ENCODE assay signal across 8 cellular contexts in the genomic region with DNA sequence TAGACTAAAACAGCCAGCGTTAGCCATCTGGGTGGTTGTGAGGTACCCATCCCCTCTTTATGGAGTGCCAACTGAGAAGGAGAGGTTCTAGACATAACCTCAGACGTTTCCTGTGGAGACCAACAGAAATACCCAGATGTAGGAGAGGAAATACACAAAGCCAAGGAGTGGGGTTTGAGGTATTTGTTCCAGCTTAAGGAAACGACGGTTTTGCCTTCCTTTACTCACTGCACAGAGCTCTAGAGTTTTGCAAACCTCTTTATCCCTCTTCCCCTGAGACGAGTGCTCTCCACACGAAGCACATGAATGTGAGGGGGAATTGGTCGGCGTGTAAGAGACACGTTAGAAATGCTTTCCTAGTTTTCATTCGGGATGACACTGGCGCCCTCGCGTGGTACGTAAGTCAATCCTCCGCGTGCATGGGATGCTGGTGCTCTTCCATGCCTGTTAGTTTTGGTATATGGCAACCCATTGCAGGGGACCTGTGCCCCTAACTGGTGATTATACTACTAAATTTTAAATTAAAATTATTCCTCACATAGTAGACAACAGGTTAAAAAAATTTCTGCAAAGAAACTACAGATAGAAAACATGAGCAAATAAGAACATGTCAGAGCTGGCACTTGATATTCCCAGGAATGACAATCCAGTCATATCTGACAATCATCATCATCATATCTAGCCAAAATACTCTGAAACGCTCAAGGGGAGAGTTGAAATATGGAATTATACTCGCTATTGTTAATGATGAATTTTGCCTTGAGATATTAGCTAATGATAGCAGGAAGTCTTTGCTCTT.
DNase-seq lines count a peak whose midpoint lies in the region; ATAC-seq, FAIRE-seq and TF ChIP-seq lines count a peak whose summit lies in the region.

No MANE protein-coding gene starts in this region.

- peak overlapping the region; percentile 92 for H2AFZ ChIP-seq in GM12878 (ENCODE audit: control insufficient read depth, low read depth, low read length)

- intact Hi-C loops in GM12878 (cut with micrococcal nuclease; ENCODE audit: unreplicated experiment) = loop anchor here (5.0 kb wide), 2 partner anchors 254 to 376 kb away; no protein-coding TSS in a partner anchor

- peak; percentile 76 for TF ChIP-seq CTCF in RWPE1 (conservative IDR thresholded peaks at IDR 0.05; ENCODE audit: low read depth)
- TF ChIP-seq CTCF in GM12878 (IDR thresholded peaks at IDR 0.05 in 2 of 3, conservative IDR thresholded peaks at IDR 0.05 in 1 of 3; ENCODE audit: control insufficient read depth in 2 of 3, extremely low read depth in 1 of 3, insufficient read depth in 1 of 3, low read depth in 3 of 3, low read length in 3 of 3) = peak; percentile 71 to 78 (median 78)

- no peak overlapping the region for H3K4me3 ChIP-seq in GM12878
- peak overlapping the region in 2 of 3 donors; percentile 60 to 61 for H3K4me3 ChIP-seq in skeletal muscle tissue (ENCODE audit: low read length in 3 of 3)

- no peaks in the 10 kb centered on the region for H3K9me3 ChIP-seq in GM12878 (replicated peaks; ENCODE audit: control insufficient read depth, insufficient read depth, low read length)
- H3K9me3 ChIP-seq in skeletal muscle tissue (ENCODE audit: control insufficient read depth in 3 of 3, low read length in 3 of 3) = no peaks in the 10 kb centered on the region

- BruUV-seq in GM12878 (replicated peaks; lab: Mats Ljungman, UMichigan) = no TSS peak

- no peaks in the 10 kb centered on the region for H4K20me1 ChIP-seq in GM12878 (ENCODE audit: control insufficient read depth, insufficient read depth)

- ATAC-seq in HG02884 (IDR thresholded peaks at IDR 0.05; ENCODE audit: unreplicated experiment) = peak; percentile 37
- ATAC-seq in GM12878 = peak; percentile 90

- H3K27me3 ChIP-seq in GM12878 (replicated peaks in 1 of 2; ENCODE audit: control insufficient read depth in 2 of 2, insufficient read depth in 2 of 2, low read length in 1 of 2) (peaks cover 0 to 3% of the 10 kb centered on the region in 2 experiments; a peak in 1 of 4 replicates), skeletal muscle tissue (ENCODE audit: control insufficient read depth in 3 of 3, insufficient read depth in 3 of 3, low read length in 3 of 3) (no peaks in the 10 kb centered on the region)

- TF ChIP-seq EP300 in GM12878 (IDR thresholded peaks at IDR 0.05; ENCODE audit: borderline replicate concordance in 1 of 2, control insufficient read depth in 1 of 2, low read depth in 2 of 2, low read length in 2 of 2) = no peak

- SMC1A ChIA-PET in GM12878 (lab: Charles Lee; ENCODE audit: uncharacterized antibody, unreplicated experiment) = interaction anchor here (0.6 to 2.6 kb wide), 17 partner anchors 10 to 498 kb away, joined by 3 to 14 read pairs (median 4); no protein-coding TSS in a partner anchor

- under 1% methylated on average over 18 of the region's 18 CpGs for WGBS in GM12878 (ENCODE audit: insufficient coverage, insufficient replicate concordance, low lambda C conversion rate, missing lambda C conversion rate)

- in situ Hi-C loops in GM12878 (cut with MboI) = no loop called here

- POLR2A ChIA-PET in RWPE1 (lab: Yijun Ruan, JAX; ENCODE audit: low non-redundant PET) = no interaction called here
- POLR2A ChIA-PET in GM12878 (lab: Charles Lee) = interaction anchor here (0.9 kb wide), 1 partner anchor 211 kb away, joined by 3 read pairs; no protein-coding TSS in a partner anchor

- TF ChIP-seq RAD21 in GM12878 (IDR thresholded peaks at IDR 0.05; ENCODE audit: insufficient read depth, low read depth, low read length) = peak; percentile 81

- no peaks in the 10 kb centered on the region for H3K79me2 ChIP-seq in GM12878 (ENCODE audit: control insufficient read depth, insufficient read depth, low read length)

- TF ChIP-seq POLR2A in GM12878 (IDR thresholded peaks at IDR 0.05; ENCODE audit: low read depth, low read length) = no peak

- peaks cover 6% of the 10 kb centered on the region; the same call in 1 of the 2 replicates for H3K4me1 ChIP-seq in GM12878 (ENCODE audit: control insufficient read depth, insufficient read depth, low read length)
- peaks cover 0 to 4% (median 3%) of the 10 kb centered on the region in 3 donors for H3K4me1 ChIP-seq in skeletal muscle tissue (ENCODE audit: control insufficient read depth in 3 of 3, insufficient read depth in 3 of 3, low read length in 3 of 3)

- H3K9ac ChIP-seq in GM12878 (ENCODE audit: control insufficient read depth, insufficient read depth, low read length) (no peak overlapping the region), skeletal muscle tissue (ENCODE audit: low read depth in 1 of 3, low read length in 3 of 3) (peak overlapping the region in 1 of 3 donors; percentile 58)

- peak; percentile 89 for FAIRE-seq in GM12878 (lab: Jason Lieb, UNC)

- peak overlapping the region; percentile 57; the same call in 1 of the 2 replicates for H3K4me2 ChIP-seq in GM12878 (ENCODE audit: control insufficient read depth, insufficient read depth)

- H3K27ac ChIP-seq in RWPE1 (no peak overlapping the region), GM12878 (ENCODE audit: control insufficient read depth, insufficient read depth) (no peak overlapping the region), skeletal muscle tissue (ENCODE audit: low read depth, low read length) (no peak overlapping the region)

- RAD21 ChIA-PET in GM12878 (lab: Charles Lee; ENCODE audit: unreplicated experiment) = interaction anchor here (0.8 to 3.3 kb wide), 9 partner anchors 9 to 378 kb away, joined by 3 to 14 read pairs (median 6); no protein-coding TSS in a partner anchor

- peak; percentile 79 for DNase-seq in SIG-M5 treated with dmso at 0.1 percent for 504 hours (lab: John Stamatoyannopoulos, UW; ENCODE audit: unreplicated experiment)
- no peak for DNase-seq in SIG-M5 (lab: John Stamatoyannopoulos, UW)
- peak; percentile 56 for DNase-seq in RWPE1 (ENCODE audit: low spot score)
- DNase-seq in GM12878 (ENCODE audit: low read depth, low spot score) = no peak
- DNase-seq in iPS-NIHi11 (ENCODE audit: low spot score) = peak; percentile 59
- no peak for DNase-seq in NCI-H226

- CTCF ChIA-PET in RWPE1 (lab: Yijun Ruan, JAX) = interaction anchor here (0.6 to 1.9 kb wide), 11 partner anchors 8 to 378 kb away, joined by 3 to 8 read pairs (median 4); no protein-coding TSS in a partner anchor
- CTCF ChIA-PET in GM12878 (lab: Yijun Ruan, JAX) = interaction anchor here (0.6 to 5.1 kb wide), 42 partner anchors 9 to 1272 kb away, joined by 3 to 63 read pairs (median 4); no protein-coding TSS in a partner anchor

- H3K36me3 ChIP-seq in GM12878 (ENCODE audit: control insufficient read depth in 2 of 2, insufficient read depth in 2 of 2, low read length in 1 of 2) = no peaks in the 10 kb centered on the region
- no peaks in the 10 kb centered on the region for H3K36me3 ChIP-seq in skeletal muscle tissue (ENCODE audit: control insufficient read depth in 3 of 3, insufficient read depth in 3 of 3, low read length in 3 of 3)

TF ChIP-seq in GM12878, 131 proteins besides CTCF, POLR2A, EP300 and RAD21:
- TF ChIP-seq SMC3 (IDR thresholded peaks at IDR 0.05; ENCODE audit: borderline replicate concordance, low read length) (peak; percentile 56), SP1 (IDR thresholded peaks at IDR 0.05; ENCODE audit: low read depth, low read length) (no peak), YY1 (IDR thresholded peaks at IDR 0.05; ENCODE audit: low read depth, low read length) (0 out of 2 replicates have a peak, but pooled peaks have one; percentile 30)

Comparison
In these comparisons a context has a peak if more than half of its experiments do, and no peak if none do; other contexts are left out.
1. DNase-seq: peak in SIG-M5 treated with dmso at 0.1 percent for 504 hours (single experiment), RWPE1 (single experiment) and iPS-NIHi11 (single experiment); none in SIG-M5 (single experiment), GM12878 (single experiment) and NCI-H226 (single experiment).